22 cellular contexts compared by ENCODE assay signal in the genomic region with DNA sequence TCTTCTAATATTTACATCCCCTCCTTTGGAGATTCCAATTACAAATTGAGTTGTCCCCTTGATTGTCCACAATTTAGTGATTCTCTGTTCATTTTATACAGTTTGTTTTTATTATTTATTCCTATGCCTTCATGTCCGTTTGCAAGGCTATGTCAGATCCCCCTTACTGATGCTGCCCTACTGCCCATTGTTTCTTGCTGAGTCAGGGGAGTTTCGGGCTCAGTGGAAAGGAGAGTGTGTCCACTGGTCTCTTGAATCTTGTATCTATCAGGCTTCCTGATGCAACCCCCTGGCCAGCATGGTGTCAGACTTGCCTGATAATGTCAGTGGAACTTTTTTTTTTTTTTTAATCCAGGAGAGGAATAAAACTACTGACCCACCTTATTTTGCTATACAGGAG.
"Had no signal": no experiment of that assay in that cellular context is flagged by ENCODE, and none has a peak within 500 bp of the region (broad histone marks: within the 10 kb centered on the region; RNA-seq: fewer than 3 reads in every experiment).

No MANE protein-coding gene starts in this region.

- H3K4me3 ChIP-seq: K562 had no signal

- DNase-seq: Kasumi-1, MM.1S, NCI-H1092 treated with DMSO at 0.1 percent for 48 hours, NCI-H1436, NCI-H187, NCI-H2029, NCI-H2081 treated with DMSO at 0.1 percent for 48 hours, NCI-H2171, NCI-H226, NCI-H446, NCI-H510A, NCI-H524 treated with DMSO at 0.1 percent for 48 hours, NCI-H69, NCI-H774, PC-3, SHP77 had no signal

- H3K27ac ChIP-seq: KMS-11, RWPE1 had no signal

- H3K9ac ChIP-seq: KMS-11 had no signal

- H3K27me3 Mint-ChIP-seq: IgD-negative memory B cell had no signal

- FAIRE-seq: K562 had no signal

- H3K4me1 Mint-ChIP-seq: IgD-negative memory B cell had no signal

- H3K4me3 Mint-ChIP-seq: IgD-negative memory B cell had no signal

- H3K36me3 Mint-ChIP-seq: IgD-negative memory B cell had no signal

- H3K4me2 ChIP-seq: KMS-11 had no signal

- ATAC-seq: K562, Panc1, PC-3, SK-N-SH treated with all-trans-retinoic acid at 6 μM for 48 hours had no signal

- H3K27ac Mint-ChIP-seq: IgD-negative memory B cell had no signal
